In genomic region chr16:87487361-87487924, GRCh38 we compare ENCODE assay signal across 9 cellular contexts. TPM values are rescaled to one million over a fixed set of nuclear protein-coding genes. Genes with fewer than 3 reads are reported as not detected.
DNase-seq lines count a peak whose midpoint lies in the region; ATAC-seq and TF ChIP-seq lines count a peak whose summit lies in the region.
"Had no signal": no experiment of that assay in that cellular context is flagged by ENCODE, and none has a peak within 500 bp of the region (broad histone marks: within the 10 kb centered on the region; RNA-seq: fewer than 3 reads in every experiment).

No MANE protein-coding gene starts in this region.

- ATAC-seq in heart left ventricle (peak; percentile 14 to 64 (median 43)), HG03442 (IDR thresholded peaks at IDR 0.05; ENCODE audit: unreplicated experiment) (no peak)
- ATAC-seq: CD8-positive, alpha-beta T cell had no signal

- peak overlapping the region in 6 of 12 donors; percentile 3 to 41 (median 12) for H3K27ac ChIP-seq in heart left ventricle

- TF ChIP-seq CTCF in heart left ventricle (IDR thresholded peaks at IDR 0.05), result no peak

- TF ChIP-seq POLR2A in heart left ventricle (IDR thresholded peaks at IDR 0.05), result no peak

- H3K36me3 ChIP-seq in heart left ventricle, result no peaks in the 10 kb centered on the region

- peaks cover 7 to 93% (median 69%) of the 10 kb centered on the region in 12 donors for H3K4me1 ChIP-seq in heart left ventricle

- H3K4me3 ChIP-seq in heart left ventricle, result peak overlapping the region in 3 of 12 donors; percentile 26 to 37 (median 29)

- DNase-seq in activated T-cell treated with anti-CD3 and anti-CD28 coated beads for 48 hours (ENCODE audit: low read depth) (peak; percentile 15), SW480 (ENCODE audit: low spot score) (peak; percentile 89), heart left ventricle (peak in 2 of 5 donors; percentile 56 to 60), HuH-7.5 (ENCODE audit: low spot score) (no peak), A172 (ENCODE audit: low spot score) (no peak)
- no peak for DNase-seq in activated T-cell treated with anti-CD3 and anti-CD28 coated beads, Interleukin-2, amount 50 U/mL, for 1 hour
- DNase-seq in stimulated activated CD4-positive, alpha-beta T cell treated with anti-CD3 and anti-CD28 coated beads, Interleukin-4, amount 100 ng/mL, for 1 hour, result peak; percentile 26

- intact Hi-C loops in heart left ventricle (cut with DNase I), result loop anchor here in 1 of 10 donors (5.0 kb wide), 1 partner anchor 50 kb away; no protein-coding TSS in a partner anchor

- H3K9me3 ChIP-seq in heart left ventricle, result no peaks in the 10 kb centered on the region

- 46 to 66% (median 52%) methylated on average over 17 to 24 of the region's 24 CpGs for WGBS in heart left ventricle, 4 donors

- no peaks in the 10 kb centered on the region for H3K27me3 ChIP-seq in heart left ventricle

RNA-seq across cellular contexts. Expression of gene ZCCHC14, which starts 5.4 kb away (rescaled TPM):
- total RNA-seq in heart left ventricle, result 10 to 100 TPM in 6 of 9 donors, 1 to 10 TPM in 3; 9.2 to 18.4 (median 16.4) TPM
- 10 to 100 TPM in 1 of 2 donors, 1 to 10 TPM in 1; 6.4 to 10.5 TPM for polyA plus RNA-seq in heart left ventricle
- 7.1 and 8.4 TPM in 2 replicates for total RNA-seq in A172 (2014; rRNA removed; shearing (Covaris generic))

Comparison
In these comparisons a context has a peak if more than half of its experiments do, and no peak if none do; other contexts are left out.
1. DNase-seq: peak in activated T-cell treated with anti-CD3 and anti-CD28 coated beads for 48 hours (single experiment), SW480 (single experiment) and stimulated activated CD4-positive, alpha-beta T cell treated with anti-CD3 and anti-CD28 coated beads, Interleukin-4, amount 100 ng/mL, for 1 hour (single experiment); none in activated T-cell treated with anti-CD3 and anti-CD28 coated beads, Interleukin-2, amount 50 U/mL, for 1 hour (single experiment), HuH-7.5 (single experiment) and A172 (single experiment).